1 cellular context compared by ENCODE assay signal in genomic region chr6:122449084-122449483, GRCh38.
TF ChIP-seq lines count a peak whose summit lies in the region.

No MANE protein-coding gene starts in this region.

TF ChIP-seq in WTC11, 78 proteins besides CTCF, POLR2A, EP300 and RAD21 (continued from another document):
- TF ChIP-seq ERG (CRISPR knock-in tag; IDR thresholded peaks at IDR 0.05), result no peak
- TF ChIP-seq, protein P1, sequence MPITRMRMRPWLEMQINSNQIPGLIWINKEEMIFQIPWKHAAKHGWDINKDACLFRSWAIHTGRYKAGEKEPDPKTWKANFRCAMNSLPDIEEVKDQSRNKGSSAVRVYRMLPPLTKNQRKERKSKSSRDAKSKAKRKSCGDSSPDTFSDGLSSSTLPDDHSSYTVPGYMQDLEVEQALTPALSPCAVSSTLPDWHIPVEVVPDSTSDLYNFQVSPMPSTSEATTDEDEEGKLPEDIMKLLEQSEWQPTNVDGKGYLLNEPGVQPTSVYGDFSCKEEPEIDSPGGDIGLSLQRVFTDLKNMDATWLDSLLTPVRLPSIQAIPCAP (CRISPR knock-in tag; IDR thresholded peaks at IDR 0.05), result no peak
- TF ChIP-seq ATF6 (CRISPR knock-in tag; IDR thresholded peaks at IDR 0.05), result no peak
- TF ChIP-seq NR3C1 (CRISPR knock-in tag; conservative IDR thresholded peaks at IDR 0.05; ENCODE audit: low read depth), result no peak
- TF ChIP-seq, protein P2, sequence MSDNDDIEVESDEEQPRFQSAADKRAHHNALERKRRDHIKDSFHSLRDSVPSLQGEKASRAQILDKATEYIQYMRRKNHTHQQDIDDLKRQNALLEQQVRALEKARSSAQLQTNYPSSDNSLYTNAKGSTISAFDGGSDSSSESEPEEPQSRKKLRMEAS (CRISPR knock-in tag; IDR thresholded peaks at IDR 0.05), result no peak
- no peak for TF ChIP-seq RELA (CRISPR knock-in tag; IDR thresholded peaks at IDR 0.05; ENCODE audit: borderline replicate concordance)
- TF ChIP-seq OVOL2 (CRISPR knock-in tag; IDR thresholded peaks at IDR 0.05; ENCODE audit: borderline replicate concordance), result no peak
- no peak for TF ChIP-seq CREB1 (CRISPR knock-in tag; IDR thresholded peaks at IDR 0.05)
- TF ChIP-seq, protein P3, sequence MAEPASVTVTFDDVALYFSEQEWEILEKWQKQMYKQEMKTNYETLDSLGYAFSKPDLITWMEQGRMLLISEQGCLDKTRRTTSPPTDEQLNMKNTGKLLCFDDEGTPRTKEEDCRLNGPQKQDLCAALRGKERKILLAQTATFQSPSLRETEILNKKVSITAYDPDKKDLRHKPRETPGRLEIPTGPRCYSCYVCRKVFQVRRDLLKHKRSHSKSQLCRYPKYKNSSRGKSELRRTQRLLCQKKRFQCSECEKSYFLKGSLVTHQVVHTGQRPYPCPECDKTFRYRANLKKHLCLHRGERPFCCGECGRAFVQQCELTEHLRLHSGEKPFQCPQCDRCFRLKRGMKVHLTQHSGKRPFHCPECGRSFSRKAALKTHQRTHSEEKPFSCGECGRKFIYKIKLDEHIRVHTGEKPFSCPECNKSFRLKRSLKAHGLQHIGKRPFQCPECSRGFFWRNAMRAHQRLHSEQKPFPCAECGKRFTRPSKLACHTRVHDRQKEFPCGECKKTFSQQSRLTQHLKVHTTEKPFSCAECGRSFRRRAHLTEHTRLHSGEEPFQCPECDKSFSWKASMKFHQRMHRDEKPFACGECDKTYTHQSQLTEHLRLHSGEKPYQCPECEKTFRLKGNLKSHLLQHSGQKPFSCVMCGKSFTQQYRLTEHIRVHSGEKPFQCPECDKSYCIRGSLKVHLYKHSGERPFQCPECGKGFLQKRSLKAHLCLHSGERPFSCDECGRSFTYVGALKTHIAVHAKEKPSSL (CRISPR knock-in tag; conservative IDR thresholded peaks at IDR 0.05), result no peak
- TF ChIP-seq ZBTB21 (CRISPR knock-in tag; IDR thresholded peaks at IDR 0.05; ENCODE audit: borderline replicate concordance), result no peak
- TF ChIP-seq CDX4 (CRISPR knock-in tag; IDR thresholded peaks at IDR 0.05; ENCODE audit: borderline replicate concordance), result no peak
- TF ChIP-seq TEAD4 (CRISPR knock-in tag; IDR thresholded peaks at IDR 0.05), result no peak
